Comparison of ENCODE assay signal across 7 cellular contexts in the genomic region with DNA sequence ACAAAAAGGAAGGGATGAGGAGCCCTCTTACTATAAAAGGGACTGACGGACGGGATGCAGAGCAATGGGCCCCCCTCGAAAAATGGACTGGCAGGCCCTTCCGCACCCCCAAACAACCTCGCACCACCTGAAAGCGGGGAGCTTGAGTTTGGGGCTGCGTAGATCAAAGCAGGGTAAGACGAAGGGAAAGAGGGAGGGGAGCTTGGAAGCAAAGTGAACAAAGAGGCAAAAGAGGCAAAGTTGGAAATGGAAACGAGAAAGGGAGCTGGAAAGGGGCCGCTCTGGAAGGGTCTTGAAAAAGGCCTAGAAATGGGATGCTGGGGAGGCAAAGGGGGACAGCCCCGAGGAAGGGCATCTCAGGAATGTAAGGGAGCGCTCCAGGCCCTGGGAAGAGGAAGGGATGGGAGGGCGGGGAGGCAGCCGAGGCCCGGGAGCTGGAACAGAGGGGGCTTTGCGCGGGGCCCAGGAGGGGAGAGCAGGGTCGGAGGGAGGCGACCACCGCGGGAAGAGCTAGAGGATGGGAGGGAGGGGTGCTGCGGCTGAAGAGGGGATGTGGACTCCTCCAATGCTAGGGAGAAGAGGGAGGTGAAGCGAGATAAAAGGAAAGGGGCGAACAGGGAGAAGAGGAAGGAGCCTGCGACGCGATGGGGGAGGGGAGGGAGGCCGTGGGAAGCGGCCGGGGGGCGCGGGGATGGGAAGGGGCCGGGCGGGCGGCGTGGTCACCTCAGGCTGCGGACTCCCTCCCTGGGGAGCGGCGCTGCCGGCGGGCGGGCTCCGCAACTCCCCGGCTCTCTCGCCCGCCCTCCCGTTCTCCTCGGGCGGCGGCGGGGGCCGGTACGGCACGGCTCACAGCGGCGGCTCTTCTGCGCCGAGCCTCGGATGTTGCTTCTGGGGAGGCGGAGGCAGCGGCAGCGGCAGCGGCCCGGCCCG. TPM values are rescaled to one million over a fixed set of nuclear protein-coding genes. Genes with fewer than 3 reads are reported as not detected.
DNase-seq lines count a peak whose midpoint lies in the region; ATAC-seq and TF ChIP-seq lines count a peak whose summit lies in the region.

No MANE protein-coding gene starts in this region.

- peaks cover 54% of the 10 kb centered on the region for H3K79me2 ChIP-seq in neural progenitor cell (ENCODE audit: low read depth)

- H3K27ac Mint-ChIP-seq in activated T-helper 2 cell treated with anti-CD3 and anti-CD28 coated beads, Interferon-gamma antibody, Interleukin-2, Interleukin-4, amounts not matched to agents 10 μg/mL and 5 μg/mL and 100 μg/mL, durations not matched to agents 14 hours and 24 hours and 36 hours, result peak overlapping the region; percentile 97
- peak overlapping the region; percentile 100 for H3K27ac Mint-ChIP-seq in neural progenitor cell

- intact Hi-C loops in activated T-helper 2 cell treated with anti-CD3 and anti-CD28 coated beads, Interferon-gamma antibody, Interleukin-2, Interleukin-4, amounts not matched to agents 10 μg/mL and 5 μg/mL and 100 μg/mL, durations not matched to agents 14 hours and 24 hours and 36 hours (cut with micrococcal nuclease), result loop anchor here (1.0 to 5.0 kb wide), 9 partner anchors 8 to 1611 kb away; partner anchors contain the start of genes PWWP2A and UBLCP1

- peaks cover 32% of the 10 kb centered on the region for H4K20me1 ChIP-seq in neural progenitor cell (ENCODE audit: low read depth)

- TF ChIP-seq POLR2A in gastroesophageal sphincter (IDR thresholded peaks at IDR 0.05), result no peak

- no peaks in the 10 kb centered on the region for H3K9me3 Mint-ChIP-seq in activated T-helper 2 cell treated with anti-CD3 and anti-CD28 coated beads, Interferon-gamma antibody, Interleukin-2, Interleukin-4, amounts not matched to agents 10 μg/mL and 5 μg/mL and 100 μg/mL, durations not matched to agents 14 hours and 24 hours and 36 hours
- no peaks in the 10 kb centered on the region for H3K9me3 Mint-ChIP-seq in neural progenitor cell

- H3K4me3 Mint-ChIP-seq in activated T-helper 2 cell treated with anti-CD3 and anti-CD28 coated beads, Interferon-gamma antibody, Interleukin-2, Interleukin-4, amounts not matched to agents 10 μg/mL and 5 μg/mL and 100 μg/mL, durations not matched to agents 14 hours and 24 hours and 36 hours (ENCODE audit: low read depth), result peak overlapping the region; percentile 91
- H3K4me3 Mint-ChIP-seq in neural progenitor cell, result peak overlapping the region; percentile 98

- H3K27ac ChIP-seq in gastroesophageal sphincter (peak overlapping the region; percentile 81 to 98 (median 94)), neural progenitor cell (peak overlapping the region; percentile 84)

- peaks cover 1% of the 10 kb centered on the region for H3K27me3 Mint-ChIP-seq in activated T-helper 2 cell treated with anti-CD3 and anti-CD28 coated beads, Interferon-gamma antibody, Interleukin-2, Interleukin-4, amounts not matched to agents 10 μg/mL and 5 μg/mL and 100 μg/mL, durations not matched to agents 14 hours and 24 hours and 36 hours (ENCODE audit: low read depth)
- H3K27me3 Mint-ChIP-seq in neural progenitor cell (ENCODE audit: insufficient read depth, low read depth), result peaks cover 6% of the 10 kb centered on the region

- peaks cover 11 to 44% (median 12%) of the 10 kb centered on the region in 3 donors for H3K4me1 ChIP-seq in gastroesophageal sphincter
- peaks cover 30% of the 10 kb centered on the region for H3K4me1 ChIP-seq in neural progenitor cell

- ATAC-seq in gastroesophageal sphincter, result peak; percentile 45

- H3K9ac ChIP-seq in neural progenitor cell, result peak overlapping the region; percentile 70

- 2 to 3% methylated on average over 7 to 26 of the region's 65 CpGs for WGBS in gastroesophageal sphincter (ENCODE audit: low coverage in 1 of 2), 2 donors

- no peaks in the 10 kb centered on the region for H3K9me3 ChIP-seq in gastroesophageal sphincter
- no peaks in the 10 kb centered on the region for H3K9me3 ChIP-seq in neural progenitor cell (ENCODE audit: low read depth)

- H3K27me3 ChIP-seq in H7 (ENCODE audit: control insufficient read depth, insufficient read depth, low read length) (peaks cover 3% of the 10 kb centered on the region; the same call in 1 of the 2 replicates), gastroesophageal sphincter (no peaks in the 10 kb centered on the region), neural progenitor cell (no peaks in the 10 kb centered on the region)

- no peak for TF ChIP-seq EP300 in gastroesophageal sphincter (IDR thresholded peaks at IDR 0.05)

- peak overlapping the region; percentile 39 for H2AFZ ChIP-seq in neural progenitor cell (replicated peaks)

- H3K36me3 ChIP-seq in H7 (replicated peaks; ENCODE audit: control insufficient read depth, insufficient read depth, low read length) (no peaks in the 10 kb centered on the region), gastroesophageal sphincter (no peaks in the 10 kb centered on the region), neural progenitor cell (no peaks in the 10 kb centered on the region)

- DNase-seq in GM12865 (ENCODE audit: low read depth), result peak; percentile 38
- peak; percentile 80 for DNase-seq in H7
- peak; percentile 34 for DNase-seq in NAMALWA (ENCODE audit: low spot score)
- peak; percentile 10 for DNase-seq in activated T-helper 2 cell treated with anti-CD3 and anti-CD28 coated beads, Interferon-gamma antibody, Interleukin-2, Interleukin-4, amounts not matched to agents 10 μg/mL and 5 μg/mL and 100 μg/mL, durations not matched to agents 14 hours and 24 hours and 36 hours (ENCODE audit: low spot score)
- DNase-seq in neural progenitor cell (ENCODE audit: low spot score), result peak; percentile 75
- DNase-seq in NCI-H1930 (lab: John Stamatoyannopoulos, UW), result no peak

- H3K4me3 ChIP-seq in GM12865 (ENCODE audit: low read depth, low read length), result peak overlapping the region; percentile 70
- H3K4me3 ChIP-seq in H7 (ENCODE audit: insufficient read depth, low read depth, low read length), result peak overlapping the region; percentile 83
- H3K4me3 ChIP-seq in gastroesophageal sphincter, result peak overlapping the region; percentile 88
- peak overlapping the region; percentile 93 for H3K4me3 ChIP-seq in neural progenitor cell

- TF ChIP-seq CTCF in GM12865 (IDR thresholded peaks at IDR 0.05; ENCODE audit: insufficient read depth, low read depth, low read length, missing control alignments) (no peak), gastroesophageal sphincter (IDR thresholded peaks at IDR 0.05) (no peak), neural progenitor cell (IDR thresholded peaks at IDR 0.05) (no peak)

- H3K4me1 Mint-ChIP-seq in activated T-helper 2 cell treated with anti-CD3 and anti-CD28 coated beads, Interferon-gamma antibody, Interleukin-2, Interleukin-4, amounts not matched to agents 10 μg/mL and 5 μg/mL and 100 μg/mL, durations not matched to agents 14 hours and 24 hours and 36 hours (ENCODE audit: low read depth), result peaks cover 58% of the 10 kb centered on the region
- H3K4me1 Mint-ChIP-seq in neural progenitor cell, result peaks cover 51% of the 10 kb centered on the region

- peak overlapping the region; percentile 98 for H3K4me2 ChIP-seq in neural progenitor cell

- peaks cover 36% of the 10 kb centered on the region for H3K36me3 Mint-ChIP-seq in activated T-helper 2 cell treated with anti-CD3 and anti-CD28 coated beads, Interferon-gamma antibody, Interleukin-2, Interleukin-4, amounts not matched to agents 10 μg/mL and 5 μg/mL and 100 μg/mL, durations not matched to agents 14 hours and 24 hours and 36 hours (ENCODE audit: low read depth)
- H3K36me3 Mint-ChIP-seq in neural progenitor cell, result no peaks in the 10 kb centered on the region

- peaks cover 18% of the 10 kb centered on the region for H3F3A ChIP-seq in neural progenitor cell (ENCODE audit: low read depth)

RNA-seq across cellular contexts. Expression of gene RNF145, which starts 0.6 kb away (rescaled TPM):
- total RNA-seq in H7 (2014; rRNA removed; shearing (Covaris generic)), result 22.4 and 23.9 TPM in 2 replicates
- 113 and 124 TPM in 2 replicates for total RNA-seq in activated T-helper 2 cell treated with anti-CD3 and anti-CD28 coated beads, Interferon-gamma antibody, Interleukin-2, Interleukin-4, amounts not matched to agents 10 μg/mL and 5 μg/mL and 100 μg/mL, durations not matched to agents 14 hours and 24 hours and 36 hours
- total RNA-seq in gastroesophageal sphincter (10 to 100 TPM; 39.3 to 89.4 (median 68.7) TPM), neural progenitor cell (ENCODE audit: low replicate concordance) (65.2 and 80.0 TPM in 2 replicates)

RNA-seq across cellular contexts. Expression of gene UBLCP1, which starts 54.3 kb away (rescaled TPM):
- 29.9 and 36.0 TPM in 2 replicates for total RNA-seq in H7 (2014; rRNA removed; shearing (Covaris generic))
- 25.2 and 26.7 TPM in 2 replicates for total RNA-seq in activated T-helper 2 cell treated with anti-CD3 and anti-CD28 coated beads, Interferon-gamma antibody, Interleukin-2, Interleukin-4, amounts not matched to agents 10 μg/mL and 5 μg/mL and 100 μg/mL, durations not matched to agents 14 hours and 24 hours and 36 hours
- 10 to 100 TPM; 24.1 to 29.3 (median 26.0) TPM for total RNA-seq in gastroesophageal sphincter
- 43.4 and 79.1 TPM in 2 replicates for total RNA-seq in neural progenitor cell (ENCODE audit: low replicate concordance)

Comparison
In these comparisons a context has a peak if more than half of its experiments do, and no peak if none do; other contexts are left out.
1. DNase-seq: peak in GM12865 (single experiment), H7 (single experiment), NAMALWA (single experiment), activated T-helper 2 cell treated with anti-CD3 and anti-CD28 coated beads, Interferon-gamma antibody, Interleukin-2, Interleukin-4, amounts not matched to agents 10 μg/mL and 5 μg/mL and 100 μg/mL, durations not matched to agents 14 hours and 24 hours and 36 hours (single experiment) and neural progenitor cell (single experiment); none in NCI-H1930 (0 of 2).
2. Peak in every context shown above with its lines, with median percentiles within 50 percentile points of each other: H3K4me3 ChIP-seq.